20 cellular contexts compared by ENCODE assay signal in genomic region chr1:160340146-160340545, GRCh38. TPM values are rescaled to one million over a fixed set of nuclear protein-coding genes. Genes with fewer than 3 reads are reported as not detected.
DNase-seq lines count a peak whose midpoint lies in the region; ATAC-seq and TF ChIP-seq lines count a peak whose summit lies in the region.
"Had no signal": no experiment of that assay in that cellular context is flagged by ENCODE, and none has a peak within 500 bp of the region (broad histone marks: within the 10 kb centered on the region; RNA-seq: fewer than 3 reads in every experiment).

No MANE protein-coding gene starts in this region.

- in situ Hi-C loops in GM23248 (cut with MboI) = no loop called here

- H3K9me3 Mint-ChIP-seq in brain = no peaks in the 10 kb centered on the region
- no peaks in the 10 kb centered on the region for H3K9me3 Mint-ChIP-seq in natural killer cell treated with Interleukin-12 subunit alpha and Interleukin-12 subunit beta and Interleukin-15 and Interleukin-18, amount 100 ng/mL, for 72 hours
- H3K9me3 Mint-ChIP-seq: activated T-helper 1 cell treated with anti-CD3 and anti-CD28 coated beads, Interleukin-12 subunit alpha, Interleukin-12 subunit beta, Interleukin-2, Interleukin-4 antibody, amounts not matched to agents 30 ng/mL and 10 ng/mL and 1 ng/mL, durations not matched to agents 14 hours and 24 hours and 36 hours; neural progenitor cell had no signal

- H3K27me3 Mint-ChIP-seq in brain = peaks cover 19% of the 10 kb centered on the region
- no peaks in the 10 kb centered on the region for H3K27me3 Mint-ChIP-seq in natural killer cell treated with Interleukin-12 subunit alpha and Interleukin-12 subunit beta and Interleukin-15 and Interleukin-18, amount 100 ng/mL, for 72 hours

- peaks cover 100% of the 10 kb centered on the region for H3K79me2 ChIP-seq in GM23248 (ENCODE audit: insufficient read depth)

- no peak for TF ChIP-seq CTCF in brain (conservative IDR thresholded peaks at IDR 0.05)

- ATAC-seq in natural killer cell treated with Interleukin-12 subunit alpha and Interleukin-12 subunit beta and Interleukin-15 and Interleukin-18, amount 100 ng/mL, for 72 hours = no peak
- no peak for ATAC-seq in HG02678 (IDR thresholded peaks at IDR 0.05; ENCODE audit: unreplicated experiment)
- ATAC-seq: foreskin keratinocyte, lower lobe of right lung had no signal

- H3K27ac Mint-ChIP-seq in brain = peak overlapping the region in 3 of 5 experiments; percentile 45 to 100 (median 99)
- H3K27ac Mint-ChIP-seq in natural killer cell treated with Interleukin-12 subunit alpha and Interleukin-12 subunit beta and Interleukin-15 and Interleukin-18, amount 100 ng/mL, for 72 hours = peak overlapping the region; percentile 10 to 100
- H3K27ac Mint-ChIP-seq: neural progenitor cell had no signal

- peak overlapping the region; percentile 99 to 100 (median 100) for H3K4me3 Mint-ChIP-seq in brain
- H3K4me3 Mint-ChIP-seq in natural killer cell treated with Interleukin-12 subunit alpha and Interleukin-12 subunit beta and Interleukin-15 and Interleukin-18, amount 100 ng/mL, for 72 hours = no peak overlapping the region
- H3K4me3 Mint-ChIP-seq: neural progenitor cell had no signal

- H2AFZ ChIP-seq in GM23248 = no peak overlapping the region
- H2AFZ ChIP-seq: neural progenitor cell had no signal

- H3K4me1 Mint-ChIP-seq in brain = peaks cover 60% of the 10 kb centered on the region
- H3K4me1 Mint-ChIP-seq in natural killer cell treated with Interleukin-12 subunit alpha and Interleukin-12 subunit beta and Interleukin-15 and Interleukin-18, amount 100 ng/mL, for 72 hours (ENCODE audit: low read depth in 2 of 2) = peaks cover 43 to 49% of the 10 kb centered on the region in 2 donors

- no peaks in the 10 kb centered on the region for H3K27me3 ChIP-seq in GM23248 (replicated peaks; ENCODE audit: insufficient read depth)
- H3K27me3 ChIP-seq: BLaER1 treated with 17β-estradiol and CSF1 and Interleukin-3, amounts not matched to agents 10 nM and 100 nM; foreskin keratinocyte; neural progenitor cell; right atrium auricular region; SJCRH30 had no signal

- H3K4me3 ChIP-seq in GM23248 = peak overlapping the region; percentile 98
- H3K4me3 ChIP-seq: lower lobe of right lung, right atrium auricular region, SJCRH30 had no signal

- no peak for DNase-seq in GM23248
- no peak for DNase-seq in natural killer cell treated with Interleukin-12 subunit alpha and Interleukin-12 subunit beta and Interleukin-15 and Interleukin-18, amount 100 ng/mL, for 72 hours (ENCODE audit: low spot score)
- DNase-seq in stimulated activated CD4-positive, alpha-beta T cell treated with anti-CD3 and anti-CD28 coated beads, Interleukin-2, amount 100 ng/mL, for 24 hours = no peak
- DNase-seq in NCI-H510A (lab: John Stamatoyannopoulos, UW) = no peak
- DNase-seq: DND-41; effector CD8-positive, alpha-beta T cell; foreskin keratinocyte; Kasumi-1; lower lobe of right lung; NCI-H1436 treated with DMSO at 0.1 percent for 48 hours; NCI-H446; SJCRH30; stimulated activated CD4-positive, alpha-beta T cell treated with anti-CD3 and anti-CD28 coated beads, Interleukin-4, amount 100 ng/mL, for 1 hour; trophoblast cell had no signal

- H3K9me2 ChIP-seq in GM23248 (ENCODE audit: insufficient read depth) = no peaks in the 10 kb centered on the region

- peaks cover 35% of the 10 kb centered on the region for H3K4me1 ChIP-seq in GM23248 (ENCODE audit: insufficient read depth)

- WGBS in GM23248 (ENCODE audit: low coverage in 1 of 2, low lambda C conversion rate in 2 of 2, missing lambda C conversion rate in 2 of 2), 2 experiments = 43% methylated on average over 3 of the region's 3 CpGs

- peak overlapping the region; percentile 99 for H3K9ac ChIP-seq in GM23248

- H3K4me2 ChIP-seq in GM23248 (ENCODE audit: unreplicated experiment) = peak overlapping the region; percentile 99

- H3K9me3 ChIP-seq in GM23248 (ENCODE audit: low read depth) = no peaks in the 10 kb centered on the region
- H3K9me3 ChIP-seq: BLaER1 treated with 17β-estradiol and CSF1 and Interleukin-3, amounts not matched to agents 10 nM and 100 nM; lower lobe of right lung; right atrium auricular region; SJCRH30 had no signal

- peaks cover 12% of the 10 kb centered on the region; the same call in 1 of the 2 replicates for H4K20me1 ChIP-seq in GM23248 (ENCODE audit: insufficient read depth)

- peaks cover 10% of the 10 kb centered on the region for H3F3A ChIP-seq in GM23248 (ENCODE audit: insufficient read depth)

- H3K27ac ChIP-seq in GM23248 = no peak overlapping the region
- H3K27ac ChIP-seq: BLaER1 treated with 17β-estradiol and CSF1 and Interleukin-3, amounts not matched to agents 10 nM and 100 nM; foreskin keratinocyte; lower lobe of right lung; neural progenitor cell; SJCRH30 had no signal

- H3K36me3 ChIP-seq in GM23248 (ENCODE audit: low read depth) = peaks cover 27% of the 10 kb centered on the region
- H3K36me3 ChIP-seq: neural progenitor cell had no signal

- H3K36me3 Mint-ChIP-seq in brain = peaks cover 49% of the 10 kb centered on the region
- peaks cover 38% of the 10 kb centered on the region for H3K36me3 Mint-ChIP-seq in natural killer cell treated with Interleukin-12 subunit alpha and Interleukin-12 subunit beta and Interleukin-15 and Interleukin-18, amount 100 ng/mL, for 72 hours

RNA-seq across cellular contexts. Expression of gene COPA, which starts 2.9 kb away (rescaled TPM):
- 212 and 214 TPM in 2 replicates for total RNA-seq in GM23248 (2014; rRNA removed; shearing (Covaris generic))
- 194 and 200 TPM in 2 replicates for polyA plus RNA-seq in GM23248 (2016; fragmentation: Nextera tagmentation; extraction: Ambion mirVana)
- 173 TPM for polyA plus RNA-seq in brain (ENCODE audit: insufficient read depth, low read depth, low replicate concordance)
- 100 to 1,000 TPM; 221 to 231 TPM for total RNA-seq in natural killer cell treated with Interleukin-12 subunit alpha and Interleukin-12 subunit beta and Interleukin-15 and Interleukin-18, amount 100 ng/mL, for 72 hours

RNA-seq across cellular contexts. Expression of gene NCSTN, which starts 3.0 kb away (rescaled TPM):
- 104 and 110 TPM in 2 replicates for total RNA-seq in GM23248 (2014; rRNA removed; shearing (Covaris generic))
- polyA plus RNA-seq in GM23248 (2016; fragmentation: Nextera tagmentation; extraction: Ambion mirVana) (138 and 147 TPM in 2 replicates), brain (ENCODE audit: insufficient read depth, low read depth, low replicate concordance) (103 TPM)
- total RNA-seq in natural killer cell treated with Interleukin-12 subunit alpha and Interleukin-12 subunit beta and Interleukin-15 and Interleukin-18, amount 100 ng/mL, for 72 hours = 10 to 100 TPM; 92.5 to 95.9 TPM

RNA-seq across cellular contexts. Expression of gene NHLH1, which starts 26.7 kb away (rescaled TPM):
- not detected in 2 replicates for total RNA-seq in GM23248 (2014; rRNA removed; shearing (Covaris generic))
- polyA plus RNA-seq in GM23248 (2016; fragmentation: Nextera tagmentation; extraction: Ambion mirVana) = 0.16 and 0.31 TPM in 2 replicates
- polyA plus RNA-seq in brain (ENCODE audit: insufficient read depth, low read depth, low replicate concordance) = 1.0 TPM
- 1 to 10 TPM; 1.2 to 2.0 TPM for total RNA-seq in natural killer cell treated with Interleukin-12 subunit alpha and Interleukin-12 subunit beta and Interleukin-15 and Interleukin-18, amount 100 ng/mL, for 72 hours
- total RNA-seq: right atrium auricular region had no signal

RNA-seq across cellular contexts. Expression of gene PEX19, which starts 55.2 kb away (rescaled TPM):
- 48.4 and 52.4 TPM in 2 replicates for total RNA-seq in GM23248 (2014; rRNA removed; shearing (Covaris generic))
- polyA plus RNA-seq in GM23248 (2016; fragmentation: Nextera tagmentation; extraction: Ambion mirVana) = 38.9 and 43.9 TPM in 2 replicates
- 83.1 TPM for polyA plus RNA-seq in brain (ENCODE audit: insufficient read depth, low read depth, low replicate concordance)
- total RNA-seq in natural killer cell treated with Interleukin-12 subunit alpha and Interleukin-12 subunit beta and Interleukin-15 and Interleukin-18, amount 100 ng/mL, for 72 hours = 10 to 100 TPM; 38.7 to 69.8 TPM
